ENCODE assay signal across 8 cellular contexts in genomic region chr2:72770879-72771461, GRCh38. TPM values are rescaled to one million over a fixed set of nuclear protein-coding genes. Genes with fewer than 3 reads are reported as not detected.
DNase-seq lines count a peak whose midpoint lies in the region; ATAC-seq, FAIRE-seq and TF ChIP-seq lines count a peak whose summit lies in the region.

No MANE protein-coding gene starts in this region.

- peak; percentile 95 for FAIRE-seq in G401.6 (lab: Jason Lieb, UNC)

- no peak overlapping the region for H3K27ac ChIP-seq in VCaP

- TF ChIP-seq CTCF in VCaP (conservative IDR thresholded peaks at IDR 0.05), result peak; percentile 89

- DNase-seq in NCI-H2227 (lab: John Stamatoyannopoulos, UW; ENCODE audit: unreplicated experiment) (peak; percentile 83), dermis microvascular lymphatic vessel endothelial cell (ENCODE audit: low read depth in 2 of 2) (peak; percentile 66 to 78), lung microvascular endothelial cell (ENCODE audit: low read depth in 2 of 2) (peak; percentile 77 to 85)
- DNase-seq in stimulated activated CD8-positive, alpha-beta memory T cell treated with anti-CD3 and anti-CD28 coated beads, Interleukin-4, amount 100 ng/mL, for 48 hours, result peak; percentile 57

- ATAC-seq in HG02642 (IDR thresholded peaks at IDR 0.05; ENCODE audit: poor library complexity, unreplicated experiment) (peak; percentile 60), GM21717 (IDR thresholded peaks at IDR 0.05; ENCODE audit: unreplicated experiment) (no peak)

RNA-seq across cellular contexts. Expression of gene EXOC6B, which starts 54.9 kb away (rescaled TPM):
- total RNA-seq in dermis microvascular lymphatic vessel endothelial cell (12.1 and 18.7 TPM in 2 replicates), lung microvascular endothelial cell (13.1 and 16.1 TPM in 2 replicates)
